In the genomic region with DNA sequence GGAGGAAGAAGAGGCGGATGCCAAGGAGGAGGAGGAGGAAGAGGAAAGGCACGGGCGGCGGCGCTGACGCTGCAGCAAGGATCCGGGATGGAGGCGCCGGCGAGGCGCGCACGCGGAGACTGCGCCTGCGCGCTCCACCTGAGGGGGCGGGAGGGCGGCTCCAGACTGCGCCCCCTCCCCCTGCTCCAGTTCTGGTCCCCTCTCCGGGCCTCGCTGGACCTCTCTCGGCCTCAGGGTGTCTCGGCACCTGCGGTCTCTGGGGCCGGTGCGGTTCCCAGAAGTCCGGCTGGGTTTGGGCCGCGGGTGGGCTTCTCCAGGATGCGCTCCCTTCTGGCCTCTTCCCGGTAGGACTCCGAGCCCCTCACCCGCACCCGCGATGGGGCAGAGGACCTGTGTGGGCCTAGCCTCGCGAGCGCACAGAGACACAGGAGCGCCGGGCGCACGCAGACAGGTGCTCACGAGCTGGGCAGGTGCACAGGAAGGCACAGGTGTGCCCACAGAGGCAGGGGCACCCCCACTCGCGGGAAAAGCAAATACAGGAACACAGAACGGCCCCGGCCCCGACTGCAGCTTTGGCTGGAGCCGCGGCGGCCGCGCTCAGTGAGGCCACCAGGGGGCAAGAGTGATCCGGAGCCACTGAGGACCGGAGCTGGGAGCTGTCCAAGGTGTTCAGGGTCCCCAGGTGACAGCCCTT, we compare ENCODE assay signal across 8 cellular contexts. TPM values are rescaled to one million over a fixed set of nuclear protein-coding genes. Genes with fewer than 3 reads are reported as not detected.
DNase-seq lines count a peak whose midpoint lies in the region; ATAC-seq, FAIRE-seq and TF ChIP-seq lines count a peak whose summit lies in the region.

A gene with protein sequence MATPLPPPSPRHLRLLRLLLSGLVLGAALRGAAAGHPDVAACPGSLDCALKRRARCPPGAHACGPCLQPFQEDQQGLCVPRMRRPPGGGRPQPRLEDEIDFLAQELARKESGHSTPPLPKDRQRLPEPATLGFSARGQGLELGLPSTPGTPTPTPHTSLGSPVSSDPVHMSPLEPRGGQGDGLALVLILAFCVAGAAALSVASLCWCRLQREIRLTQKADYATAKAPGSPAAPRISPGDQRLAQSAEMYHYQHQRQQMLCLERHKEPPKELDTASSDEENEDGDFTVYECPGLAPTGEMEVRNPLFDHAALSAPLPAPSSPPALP (minus strand): TSS at position 84 of the 694 bp plus-strand sequence. CDS start 188 bp downstream, outside the sequence.

- under 1% methylated on average over 56 of the region's 56 CpGs for WGBS in right cardiac atrium

- peak; percentile 97 for DNase-seq in GM12891 (ENCODE audit: insufficient read length, low spot score)
- DNase-seq in NCI-H1105 (lab: John Stamatoyannopoulos, UW), result peak; percentile 73
- peak in 53 of 58 donors; percentile 32 to 77 (median 62) for DNase-seq in anterior cingulate cortex (lab: John Stamatoyannopoulos, UW)
- DNase-seq in right cardiac atrium, result peak; percentile 80 to 94 (median 94)
- DNase-seq in pulmonary artery endothelial cell (ENCODE audit: low read depth, low spot score), result peak; percentile 40
- peak; percentile 90 for DNase-seq in urothelium cell line (ENCODE audit: low spot score)

- H3K4me1 Mint-ChIP-seq in T-helper 1 cell treated with Interleukin-12 subunit alpha and Interleukin-12 subunit beta and Interleukin-4 antibody, amounts not matched to agents 30 μg/mL and 1 μg/mL, for 36 hours (ENCODE audit: low read depth), result peaks cover 3% of the 10 kb centered on the region

- FAIRE-seq in GM12891 (lab: Jason Lieb, UNC) (peak; percentile 38), urothelium cell line (lab: Jason Lieb, UNC) (peak; percentile 77)

- H3K4me1 ChIP-seq in right cardiac atrium (ENCODE audit: control insufficient read depth, insufficient read depth, low read length), result peaks cover 2% of the 10 kb centered on the region

- no peaks in the 10 kb centered on the region for H3K36me3 Mint-ChIP-seq in T-helper 1 cell treated with Interleukin-12 subunit alpha and Interleukin-12 subunit beta and Interleukin-4 antibody, amounts not matched to agents 30 μg/mL and 1 μg/mL, for 36 hours (ENCODE audit: low read depth)

- H3K27ac Mint-ChIP-seq in T-helper 1 cell treated with Interleukin-12 subunit alpha and Interleukin-12 subunit beta and Interleukin-4 antibody, amounts not matched to agents 30 μg/mL and 1 μg/mL, for 36 hours, result no peak within 1 kb of the TSS

- ATAC-seq in right cardiac atrium, result peak; percentile 51 to 58
- no peak for ATAC-seq in HG03457 (IDR thresholded peaks at IDR 0.05; ENCODE audit: unreplicated experiment)

- H3K9me3 Mint-ChIP-seq in T-helper 1 cell treated with Interleukin-12 subunit alpha and Interleukin-12 subunit beta and Interleukin-4 antibody, amounts not matched to agents 30 μg/mL and 1 μg/mL, for 36 hours, result no peaks in the 10 kb centered on the region

- intact Hi-C loops in right cardiac atrium (cut with DNase I), result no loop called here

- no peaks in the 10 kb centered on the region for H3K9me3 ChIP-seq in right cardiac atrium (ENCODE audit: control insufficient read depth, low read length)

- H3K4me3 Mint-ChIP-seq in T-helper 1 cell treated with Interleukin-12 subunit alpha and Interleukin-12 subunit beta and Interleukin-4 antibody, amounts not matched to agents 30 μg/mL and 1 μg/mL, for 36 hours, result peak within 1 kb of the TSS; percentile 78

- no peak for TF ChIP-seq POLR2A in GM12891 (IDR thresholded peaks at IDR 0.05; ENCODE audit: low read depth, low read length)

- no peaks in the 10 kb centered on the region for H3K27me3 ChIP-seq in right cardiac atrium (ENCODE audit: control insufficient read depth, insufficient read depth)

- peak within 1 kb of the TSS; percentile 61 for H3K27ac ChIP-seq in right cardiac atrium (ENCODE audit: low read length)

- peak within 1 kb of the TSS; percentile 84 for H3K4me3 ChIP-seq in right cardiac atrium (ENCODE audit: low read length)

- H3K27me3 Mint-ChIP-seq in T-helper 1 cell treated with Interleukin-12 subunit alpha and Interleukin-12 subunit beta and Interleukin-4 antibody, amounts not matched to agents 30 μg/mL and 1 μg/mL, for 36 hours (ENCODE audit: low read depth), result peaks cover 37% of the 10 kb centered on the region

TF ChIP-seq in GM12891, 5 proteins besides CTCF, POLR2A, EP300 and RAD21:
- no peak for TF ChIP-seq TAF1 (IDR thresholded peaks at IDR 0.05; ENCODE audit: low read depth, low read length)
- no peak for TF ChIP-seq SPI1 (IDR thresholded peaks at IDR 0.05; ENCODE audit: low read depth, low read length)
- TF ChIP-seq PAX5 (IDR thresholded peaks at IDR 0.05; ENCODE audit: insufficient read depth, low read length, severe bottlenecking), result no peak
- TF ChIP-seq POLR2AphosphoS5 (IDR thresholded peaks at IDR 0.05; ENCODE audit: low read depth, low read length), result no peak

RNA-seq across cellular contexts. Expression of the gene that starts here (rescaled TPM):
- 2.2 TPM for polyA plus RNA-seq in GM12891 (2012; ENCODE audit: low read depth, missing spikeins)
- 10 to 100 TPM; 68.3 to 81.0 (median 71.4) TPM for total RNA-seq in right cardiac atrium
- 69.7 TPM for polyA plus RNA-seq in right cardiac atrium
- total RNA-seq in pulmonary artery endothelial cell, result 31.2 and 33.0 TPM in 2 replicates

Comparison
In these comparisons a context has a peak if more than half of its experiments do, and no peak if none do; other contexts are left out.
1. DNase-seq: peak in every context shown above with its lines; median percentile 97 in GM12891; 94 in right cardiac atrium; 90 in urothelium cell line; 73 in NCI-H1105; 62 in anterior cingulate cortex; 40 in pulmonary artery endothelial cell.